Comparison of ENCODE assay signal across 27 cellular contexts in genomic region chr1:14977338-14977931, GRCh38.
DNase-seq lines count a peak whose midpoint lies in the region; ATAC-seq, FAIRE-seq and TF ChIP-seq lines count a peak whose summit lies in the region.
"Had no signal": no experiment of that assay in that cellular context is flagged by ENCODE, and none has a peak within 500 bp of the region (broad histone marks: within the 10 kb centered on the region; RNA-seq: fewer than 3 reads in every experiment).

No MANE protein-coding gene starts in this region.

- POLR2A ChIA-PET in K562 (lab: Yijun Ruan, JAX) = interaction anchor here (1.2 to 1.3 kb wide), 2 partner anchors 11 to 15 kb away, joined by 3 to 4 read pairs; no protein-coding TSS in a partner anchor

- H3K27me3 ChIP-seq in BLaER1 = no peaks in the 10 kb centered on the region
- H3K27me3 ChIP-seq in K562 (ENCODE audit: control insufficient read depth in 2 of 2, insufficient read depth in 2 of 2, low read length in 2 of 2) = no peaks in the 10 kb centered on the region
- no peaks in the 10 kb centered on the region for H3K27me3 ChIP-seq in gastroesophageal sphincter
- H3K27me3 ChIP-seq: breast epithelium, colonic mucosa, heart right ventricle, upper lobe of right lung had no signal

- no peak overlapping the region for H3K9ac ChIP-seq in BLaER1
- H3K9ac ChIP-seq in K562 (ENCODE audit: insufficient read depth in 1 of 2, low read depth in 2 of 2, low read length in 2 of 2) = no peak overlapping the region
- H3K9ac ChIP-seq: parathyroid adenoma had no signal

- no peaks in the 10 kb centered on the region for H3K9me1 ChIP-seq in K562 (ENCODE audit: control insufficient read depth, insufficient read depth, low read length)

- intact Hi-C loops in K562 (cut with micrococcal nuclease) = no loop called here

- H2AFZ ChIP-seq in K562 (ENCODE audit: low read depth, low read length) = no peak overlapping the region
- H2AFZ ChIP-seq: parathyroid adenoma had no signal

- CTCF ChIA-PET in K562 (lab: Yijun Ruan, JAX; ENCODE audit: low intra/inter-chr PET ratio) = no interaction called here

- H3K9me3 ChIP-seq in BLaER1 (peaks cover 16% of the 10 kb centered on the region), K562 (replicated peaks; ENCODE audit: control insufficient read depth, insufficient read depth, low read depth, low read length) (no peaks in the 10 kb centered on the region), gastroesophageal sphincter (peaks cover 0 to 6% (median 0%) of the 10 kb centered on the region in 3 donors)
- H3K9me3 ChIP-seq: colonic mucosa, upper lobe of right lung had no signal

- H3K4me2 ChIP-seq in BLaER1 = peak overlapping the region; percentile 71
- H3K4me2 ChIP-seq in K562 (ENCODE audit: insufficient read depth, low read length) = no peak overlapping the region

- TF ChIP-seq CTCF in K562 (IDR thresholded peaks at IDR 0.05 in 2 of 3, conservative IDR thresholded peaks at IDR 0.05 in 1 of 3; ENCODE audit: insufficient read depth in 2 of 3, low read depth in 1 of 3, low read length in 3 of 3) (no peak), gastroesophageal sphincter (IDR thresholded peaks at IDR 0.05) (no peak)

- no peak for ATAC-seq in K562
- ATAC-seq in gastroesophageal sphincter = no peak
- ATAC-seq: activated CD8-positive, alpha-beta T cell treated with anti-CD3 and anti-CD28 coated beads, Interleukin-2, amount 10 ng/mL, durations not matched to agents 7 days and 5 days; heart right ventricle; natural killer cell treated with Interleukin-12 subunit alpha and Interleukin-12 subunit beta and Interleukin-15 and Interleukin-18, amount 100 ng/mL, for 72 hours; SK-N-SH treated with all-trans-retinoic acid at 6 μM for 48 hours; upper lobe of right lung had no signal

- TF ChIP-seq EP300 in Ishikawa (IDR thresholded peaks at IDR 0.05; ENCODE audit: borderline replicate concordance) = peak; percentile 100
- no peak for TF ChIP-seq EP300 in K562 (IDR thresholded peaks at IDR 0.05; ENCODE audit: low read length)
- no peak for TF ChIP-seq EP300 in gastroesophageal sphincter (IDR thresholded peaks at IDR 0.05)

- no peaks in the 10 kb centered on the region for H3K79me2 ChIP-seq in K562 (ENCODE audit: control insufficient read depth, insufficient read depth, low read length)

- H3K4me3 ChIP-seq in BLaER1 (no peak overlapping the region), K562 (no peak overlapping the region), gastroesophageal sphincter (no peak overlapping the region)
- H3K4me3 ChIP-seq: breast epithelium, colonic mucosa, heart right ventricle, upper lobe of right lung had no signal

- DNase-seq in K562 (ENCODE audit: extremely low read depth in 1 of 4, low spot score in 3 of 4) (no peak), kidney tubule cell (ENCODE audit: low spot score) (peak; percentile 99), SW 1271 (lab: John Stamatoyannopoulos, UW) (no peak), putamen (ENCODE audit: low spot score) (no peak), UCSD-AML1 (lab: John Stamatoyannopoulos, UW; ENCODE audit: unreplicated experiment) (no peak)
- DNase-seq: activated CD4-positive, CD25-positive, alpha-beta regulatory T cell; activated CD8-positive, alpha-beta T cell treated with anti-CD3 and anti-CD28 coated beads, Interleukin-2, amount 10 ng/mL, durations not matched to agents 7 days and 5 days; activated gamma-delta T cell treated with Interleukin-2 at 50 U/mL for 16 hours; activated T-cell treated with anti-CD3 and anti-CD28 coated beads, Interleukin-2, amount 50 U/mL, for 1 hour; C1 segment of cervical spinal cord; Calu3; colonic mucosa; heart right ventricle; NCI-H1436; NCI-H510A treated with DMSO at 0.1 percent for 48 hours; NK-92 treated with Interleukin-12 subunit alpha and Interleukin-12 subunit beta, amount 100 ng/mL, for 24 hours; T-helper 9 cell; upper lobe of right lung had no signal

- WGBS in K562 (ENCODE audit: insufficient coverage, low coverage, missing lambda C conversion rate) = 76% methylated on average over 13 of the region's 15 CpGs
- 80 to 87% methylated on average over 1 to 6 of the region's 15 CpGs for WGBS in gastroesophageal sphincter (ENCODE audit: low coverage in 1 of 2), 2 donors

- peaks cover 75% of the 10 kb centered on the region for H3K4me1 ChIP-seq in BLaER1
- peaks cover 4 to 14% of the 10 kb centered on the region in 2 experiments; a peak in 4 of 5 replicates for H3K4me1 ChIP-seq in K562 (replicated peaks in 1 of 2; ENCODE audit: control insufficient read depth in 2 of 2, insufficient read depth in 2 of 2, low read length in 2 of 2)
- peaks cover 0 to 20% (median 0%) of the 10 kb centered on the region in 3 donors for H3K4me1 ChIP-seq in gastroesophageal sphincter
- H3K4me1 ChIP-seq: breast epithelium, colonic mucosa, parathyroid adenoma had no signal

- BruUV-seq in K562 (replicated peaks; lab: Mats Ljungman, UMichigan) = no TSS peak

- TF ChIP-seq RAD21 in Ishikawa (IDR thresholded peaks at IDR 0.05; ENCODE audit: low read depth) (peak; percentile 32), K562 (CRISPR knock-in tag; conservative IDR thresholded peaks at IDR 0.05 in 1 of 2, IDR thresholded peaks at IDR 0.05 in 1 of 2) (no peak)

- TF ChIP-seq POLR2A in K562 (conservative IDR thresholded peaks at IDR 0.05) (no peak), gastroesophageal sphincter (IDR thresholded peaks at IDR 0.05) (no peak)

- in situ Hi-C loops in K562 (cut with MboI) = no loop called here

- H4K20me1 ChIP-seq in BLaER1 = peaks cover 36% of the 10 kb centered on the region
- H4K20me1 ChIP-seq in K562 (replicated peaks; ENCODE audit: control insufficient read depth, insufficient read depth, low read length) = peaks cover 11% of the 10 kb centered on the region; the same call in 1 of the 2 replicates

- no peak overlapping the region for H3K27ac ChIP-seq in BLaER1
- no peak overlapping the region for H3K27ac ChIP-seq in K562 (ENCODE audit: extremely low read depth, low read depth, low read length)
- H3K27ac ChIP-seq in gastroesophageal sphincter = no peak overlapping the region
- H3K27ac ChIP-seq: breast epithelium, colonic mucosa, heart right ventricle, parathyroid adenoma, RWPE1, upper lobe of right lung had no signal

- H3K36me3 ChIP-seq in BLaER1 (peaks cover 18% of the 10 kb centered on the region), K562 (ENCODE audit: control insufficient read depth, insufficient read depth, low read length) (no peaks in the 10 kb centered on the region), gastroesophageal sphincter (no peaks in the 10 kb centered on the region)
- H3K36me3 ChIP-seq: breast epithelium, colonic mucosa, heart right ventricle, upper lobe of right lung had no signal

- FAIRE-seq in K562 (lab: Jason Lieb, UNC) = no peak
- FAIRE-seq: G401.6 had no signal

TF ChIP-seq in Ishikawa, 13 proteins besides CTCF, POLR2A, EP300 and RAD21 (continues in another document):
- TF ChIP-seq TAF1 (IDR thresholded peaks at IDR 0.05; ENCODE audit: low read depth) = no peak; the same call in 1 of the 2 replicates
- peak; percentile 66 for TF ChIP-seq MAX (IDR thresholded peaks at IDR 0.05)
- 0 out of 2 replicates have a peak, but pooled peaks have one; percentile 8 for TF ChIP-seq ZBTB7A (IDR thresholded peaks at IDR 0.05; ENCODE audit: low read depth)
- peak; percentile 100 for TF ChIP-seq TCF12 (IDR thresholded peaks at IDR 0.05; ENCODE audit: low read depth)
- TF ChIP-seq CEBPB (IDR thresholded peaks at IDR 0.05) = peak; percentile 81
- peak; percentile 100 for TF ChIP-seq TEAD4 (IDR thresholded peaks at IDR 0.05)
- TF ChIP-seq NFIC (IDR thresholded peaks at IDR 0.05) = peak; percentile 99
- TF ChIP-seq CREB1 (IDR thresholded peaks at IDR 0.05; ENCODE audit: low read depth) = peak; percentile 46; the same call in 1 of the 2 replicates
- peak; percentile 73 for TF ChIP-seq YY1 (IDR thresholded peaks at IDR 0.05; ENCODE audit: low read depth)
- no peak; the same call in 1 of the 2 replicates for TF ChIP-seq USF1 (IDR thresholded peaks at IDR 0.05)

TF ChIP-seq in K562, 482 proteins besides CTCF, POLR2A, EP300 and RAD21:
- TF ChIP-seq TEAD2 (tag; IDR thresholded peaks at IDR 0.05) = no peak
- TF ChIP-seq TEAD4 (IDR thresholded peaks at IDR 0.05; ENCODE audit: low read length) = no peak
- peak; percentile 24; the same call in 1 of the 2 replicates for TF ChIP-seq TEAD4 (CRISPR knock-in tag; IDR thresholded peaks at IDR 0.05; ENCODE audit: borderline replicate concordance)
TF ChIP-seq in K562: peak in this region for 1.
